Comparison of ENCODE assay signal across 18 cellular contexts in genomic region chr12:27190761-27191160, GRCh38. TPM values are rescaled to one million over a fixed set of nuclear protein-coding genes. Genes with fewer than 3 reads are reported as not detected.
DNase-seq lines count a peak whose midpoint lies in the region; ATAC-seq and TF ChIP-seq lines count a peak whose summit lies in the region.
"Had no signal": no experiment of that assay in that cellular context is flagged by ENCODE, and none has a peak within 500 bp of the region (broad histone marks: within the 10 kb centered on the region; RNA-seq: fewer than 3 reads in every experiment).

No MANE protein-coding gene starts in this region.

- CTCF ChIA-PET in PC-3 (lab: Charles Lee), result interaction anchor here (0.8 to 0.9 kb wide), 2 partner anchors 49 to 116 kb away, joined by 3 to 4 read pairs; no protein-coding TSS in a partner anchor

- peak; percentile 53 for DNase-seq in AG08395 (ENCODE audit: low spot score)
- DNase-seq in PC-3, result peak; percentile 94
- DNase-seq in fibroblast of lung (ENCODE audit: low read depth in 2 of 2), result peak; percentile 87 to 91
- no peak for DNase-seq in progenitor cell of endocrine pancreas (ENCODE audit: low spot score, unreplicated experiment)
- DNase-seq in NCI-H1417 (lab: John Stamatoyannopoulos, UW), result no peak
- DNase-seq in cerebellum (ENCODE audit: low spot score), result no peak
- DNase-seq in CD14-positive monocyte (ENCODE audit: low spot score), result no peak
- no peak for DNase-seq in DMS 273 (lab: John Stamatoyannopoulos, UW; ENCODE audit: unreplicated experiment)
- DNase-seq: activated CD4-positive, alpha-beta T cell treated with anti-CD3 and anti-CD28 coated beads, Interleukin-2, amount 10 ng/mL, durations not matched to agents 24 days and 14 days; activated T-cell treated with anti-CD3 and anti-CD28 coated beads, Interleukin-2, amount 50 U/mL, for 72 hours; adrenal gland; hippocampal formation; NCI-H1092 treated with DMSO at 0.1 percent for 48 hours; OCI-M1; stimulated activated CD4-positive, alpha-beta T cell treated with anti-CD3 and anti-CD28 coated beads, Interleukin-15, amount 100 ng/mL, for 24 hours; upper lobe of left lung had no signal

- H3K4me1 Mint-ChIP-seq in progenitor cell of endocrine pancreas (ENCODE audit: low read depth) (peaks cover 23% of the 10 kb centered on the region), CD14-positive monocyte (peaks cover 9% of the 10 kb centered on the region)

- H3K4me3 ChIP-seq in PC-3 (ENCODE audit: low read length) (peak overlapping the region; percentile 25; the same call in 1 of the 2 replicates), fibroblast of lung (replicated peaks in 1 of 4; ENCODE audit: control extremely low read depth in 1 of 4, insufficient read depth in 1 of 4, low read depth in 3 of 4, low read length in 4 of 4) (no peak overlapping the region)
- H3K4me3 ChIP-seq: adrenal gland, upper lobe of left lung had no signal

- intact Hi-C loops in PC-3 (cut with micrococcal nuclease) (loop anchor here (1.0 to 5.0 kb wide), 6 partner anchors 10 to 115 kb away; partner anchors contain the start of gene STK38L), CD14-positive monocyte (cut with micrococcal nuclease) (no loop called here)

- H3K79me2 ChIP-seq in PC-3 (ENCODE audit: low read length) (no peaks in the 10 kb centered on the region), fibroblast of lung (ENCODE audit: control insufficient read depth, insufficient read depth, low read length) (no peaks in the 10 kb centered on the region)

- peak overlapping the region; percentile 27 for H3K27ac Mint-ChIP-seq in progenitor cell of endocrine pancreas
- no peak overlapping the region for H3K27ac Mint-ChIP-seq in CD14-positive monocyte
- H3K27ac Mint-ChIP-seq: activated CD4-positive, alpha-beta T cell treated with anti-CD3 and anti-CD28 coated beads, Interleukin-2, amount 10 ng/mL, durations not matched to agents 24 days and 14 days; activated T-cell treated with anti-CD3 and anti-CD28 coated beads, Interleukin-2, amount 50 U/mL, for 72 hours; T-helper 1 cell treated with Interleukin-12 subunit alpha and Interleukin-12 subunit beta and Interleukin-4 antibody, amounts not matched to agents 30 μg/mL and 1 μg/mL, for 36 hours had no signal

- H3K4me1 ChIP-seq in PC-3 (ENCODE audit: insufficient read depth, low read length), result peaks cover 47% of the 10 kb centered on the region
- peaks cover 25% of the 10 kb centered on the region for H3K4me1 ChIP-seq in fibroblast of lung (ENCODE audit: control insufficient read depth, extremely low read depth, insufficient read depth, low read length)

- no TSS peak for BruUV-seq in PC-3 (replicated peaks; lab: Mats Ljungman, UMichigan)

- no peaks in the 10 kb centered on the region for H3K36me3 Mint-ChIP-seq in progenitor cell of endocrine pancreas (ENCODE audit: insufficient read depth)
- H3K36me3 Mint-ChIP-seq in CD14-positive monocyte, result no peaks in the 10 kb centered on the region

- peak; percentile 74 for ATAC-seq in PC-3
- ATAC-seq: activated T-cell treated with anti-CD3 and anti-CD28 coated beads, Interleukin-2, amount 50 U/mL, for 72 hours had no signal

- H3F3A ChIP-seq in PC-3 (ENCODE audit: low read length, unreplicated experiment), result peaks cover 6% of the 10 kb centered on the region

- H2AFZ ChIP-seq in PC-3 (ENCODE audit: low read length) (peak overlapping the region; percentile 12; the same call in 1 of the 2 replicates), fibroblast of lung (ENCODE audit: low read length) (no peak overlapping the region)

- H3K27me3 ChIP-seq in PC-3 (ENCODE audit: low read length) (no peaks in the 10 kb centered on the region), fibroblast of lung (ENCODE audit: control insufficient read depth, insufficient read depth, low read length) (no peaks in the 10 kb centered on the region)
- H3K27me3 ChIP-seq: adrenal gland, neutrophil, upper lobe of left lung had no signal

- H3K36me3 ChIP-seq in PC-3 (ENCODE audit: low read depth, low read length), result no peaks in the 10 kb centered on the region
- no peaks in the 10 kb centered on the region for H3K36me3 ChIP-seq in fibroblast of lung (ENCODE audit: control insufficient read depth, insufficient read depth, low read length)
- H3K36me3 ChIP-seq: adrenal gland, neutrophil, upper lobe of left lung had no signal

- H3K27me3 Mint-ChIP-seq in progenitor cell of endocrine pancreas (no peaks in the 10 kb centered on the region), CD14-positive monocyte (ENCODE audit: low read depth in 3 of 3) (peaks cover 0 to 2% (median 1%) of the 10 kb centered on the region in 3 donors)

- TF ChIP-seq CTCF in PC-3 (conservative IDR thresholded peaks at IDR 0.05; ENCODE audit: low read depth, low read length) (no peak), fibroblast of lung (conservative IDR thresholded peaks at IDR 0.05 in 1 of 2, IDR thresholded peaks at IDR 0.05 in 1 of 2; ENCODE audit: low read depth in 1 of 2, low read length in 2 of 2) (no peak), progenitor cell of endocrine pancreas (IDR thresholded peaks at IDR 0.05; ENCODE audit: unreplicated experiment) (no peak), CD14-positive monocyte (IDR thresholded peaks at IDR 0.05) (no peak)

- POLR2A ChIA-PET in PC-3 (lab: Charles Lee; ENCODE audit: unreplicated experiment), result interaction anchor here (0.5 to 0.7 kb wide), 4 partner anchors 23 to 1155 kb away, joined by 3 to 5 read pairs (median 3); no protein-coding TSS in a partner anchor

- H3K9me3 Mint-ChIP-seq in progenitor cell of endocrine pancreas (ENCODE audit: low read depth) (no peaks in the 10 kb centered on the region), CD14-positive monocyte (no peaks in the 10 kb centered on the region)
- H3K9me3 Mint-ChIP-seq: activated T-cell treated with anti-CD3 and anti-CD28 coated beads, Interleukin-2, amount 50 U/mL, for 72 hours; T-helper 1 cell treated with Interleukin-12 subunit alpha and Interleukin-12 subunit beta and Interleukin-4 antibody, amounts not matched to agents 30 μg/mL and 1 μg/mL, for 36 hours had no signal

- H3K4me3 Mint-ChIP-seq in progenitor cell of endocrine pancreas (ENCODE audit: low read depth) (no peak overlapping the region), CD14-positive monocyte (no peak overlapping the region)
- H3K4me3 Mint-ChIP-seq: activated CD4-positive, alpha-beta T cell treated with anti-CD3 and anti-CD28 coated beads, Interleukin-2, amount 10 ng/mL, durations not matched to agents 24 days and 14 days; activated T-cell treated with anti-CD3 and anti-CD28 coated beads, Interleukin-2, amount 50 U/mL, for 72 hours; T-helper 1 cell treated with Interleukin-12 subunit alpha and Interleukin-12 subunit beta and Interleukin-4 antibody, amounts not matched to agents 30 μg/mL and 1 μg/mL, for 36 hours had no signal

- H3K27ac ChIP-seq in PC-3 (ENCODE audit: low read length) (peak overlapping the region; percentile 70), fibroblast of lung (ENCODE audit: insufficient read depth, low read length) (no peak overlapping the region)
- H3K27ac ChIP-seq: neutrophil had no signal

- H3K4me2 ChIP-seq in PC-3 (ENCODE audit: low read length) (peak overlapping the region; percentile 60), fibroblast of lung (ENCODE audit: extremely low read depth, insufficient read depth, low read length) (no peak overlapping the region)

- no peaks in the 10 kb centered on the region for H3K9me2 ChIP-seq in PC-3 (replicated peaks; ENCODE audit: low read length)

- no peaks in the 10 kb centered on the region for H4K20me1 ChIP-seq in PC-3 (ENCODE audit: low read length)
- no peaks in the 10 kb centered on the region for H4K20me1 ChIP-seq in fibroblast of lung (ENCODE audit: control insufficient read depth, extremely low read depth, insufficient read depth, low read length)

- H3K9me3 ChIP-seq in PC-3 (ENCODE audit: low read length) (no peaks in the 10 kb centered on the region), fibroblast of lung (ENCODE audit: control insufficient read depth, insufficient read depth, low read depth, low read length) (no peaks in the 10 kb centered on the region)
- H3K9me3 ChIP-seq: adrenal gland, neutrophil, upper lobe of left lung had no signal

- peak overlapping the region; percentile 1; the same call in 1 of the 2 replicates for H3K9ac ChIP-seq in PC-3 (ENCODE audit: low read length)
- H3K9ac ChIP-seq in fibroblast of lung (ENCODE audit: insufficient read depth, low read length), result no peak overlapping the region

RNA-seq across cellular contexts. Expression of gene STK38L, which starts 53.3 kb away (rescaled TPM):
- total RNA-seq in PC-3 (2014; rRNA removed) (19.4 and 32.3 TPM in 2 replicates), fibroblast of lung (16.5 and 18.0 TPM in 2 replicates), progenitor cell of endocrine pancreas (145 and 149 TPM in 2 replicates), cerebellum (22.3 TPM)
- polyA plus RNA-seq in fibroblast of lung (8.9 and 19.9 TPM in 2 replicates), CD14-positive monocyte (10 to 100 TPM; 20.0 to 29.5 TPM)
- 9.0 and 16.3 TPM in 2 replicates for polyA plus RNA-seq in fibroblast of lung (2012)
- 0.51 and 1.5 TPM in 2 replicates for polyA minus RNA-seq in fibroblast of lung (ENCODE audit: low replicate concordance)

Comparison
In these comparisons a context has a peak if more than half of its experiments do, and no peak if none do; other contexts are left out.
1. DNase-seq: peak in AG08395 (single experiment), PC-3 (single experiment) and fibroblast of lung (2 of 2); none in progenitor cell of endocrine pancreas (single experiment), NCI-H1417 (0 of 3), cerebellum (single experiment), CD14-positive monocyte (single experiment) and DMS 273 (single experiment).